30 cellular contexts compared by ENCODE assay signal in the genomic region with DNA sequence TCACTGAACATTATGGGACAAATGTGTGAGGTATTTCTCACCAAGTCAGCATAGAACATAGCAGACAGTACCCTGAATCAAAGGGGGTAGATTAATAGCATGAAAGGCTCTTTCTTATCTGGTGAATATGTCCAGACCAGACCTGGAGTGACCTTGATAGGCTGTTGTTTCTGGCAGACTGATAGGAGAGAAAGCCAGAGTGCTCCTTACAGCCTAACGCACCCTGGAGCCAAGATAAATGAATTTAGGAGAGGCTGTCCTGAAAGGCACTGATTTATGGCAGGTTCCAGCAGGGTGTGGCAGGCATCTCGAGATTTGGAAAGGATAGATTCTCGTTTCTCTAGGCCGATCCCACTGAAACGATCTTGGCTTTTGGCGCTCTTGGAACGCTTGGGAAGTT.
DNase-seq lines count a peak whose midpoint lies in the region; ATAC-seq, FAIRE-seq and TF ChIP-seq lines count a peak whose summit lies in the region.
"Had no signal": no experiment of that assay in that cellular context is flagged by ENCODE, and none has a peak within 500 bp of the region (broad histone marks: within the 10 kb centered on the region; RNA-seq: fewer than 3 reads in every experiment).

No MANE protein-coding gene starts in this region.

- FAIRE-seq in A549 (lab: Jason Lieb, UNC) = no peak
- FAIRE-seq in K562 (lab: Jason Lieb, UNC) = no peak
- FAIRE-seq: bronchial epithelial cell, GM12878, kidney, pancreas had no signal

- peaks cover 4 to 38% (median 23%) of the 10 kb centered on the region in 5 donors for H3K27me3 Mint-ChIP-seq in naive thymus-derived CD4-positive, alpha-beta T cell

- H3K9me1 ChIP-seq in K562 (ENCODE audit: control insufficient read depth, insufficient read depth, low read length) = no peaks in the 10 kb centered on the region

- no peak overlapping the region for H4K5ac ChIP-seq in mesendoderm (ENCODE audit: low read length)

- H3K56ac ChIP-seq in mesendoderm (ENCODE audit: low read length) = no peak overlapping the region

- no peak overlapping the region for H3K9ac ChIP-seq in K562 (ENCODE audit: insufficient read depth in 1 of 2, low read depth in 2 of 2, low read length in 2 of 2)
- H3K9ac ChIP-seq in mesendoderm (ENCODE audit: low read length) = no peak overlapping the region
- H3K9ac ChIP-seq: BLaER1 treated with 17β-estradiol and CSF1 and Interleukin-3, amounts not matched to agents 10 nM and 100 nM had no signal

- H4K20me1 ChIP-seq in K562 (replicated peaks; ENCODE audit: control insufficient read depth, insufficient read depth, low read length) = no peaks in the 10 kb centered on the region
- H4K20me1 ChIP-seq: BLaER1 treated with 17β-estradiol and CSF1 and Interleukin-3, amounts not matched to agents 10 nM and 100 nM had no signal

- no peak overlapping the region for H3K27ac Mint-ChIP-seq in naive thymus-derived CD4-positive, alpha-beta T cell
- H3K27ac Mint-ChIP-seq: activated CD4-positive, alpha-beta T cell treated with anti-CD3 and anti-CD28 coated beads, Interleukin-2, amount 10 ng/mL, durations not matched to agents 24 days and 14 days; activated naive CD4-positive, alpha-beta T cell treated with anti-CD3 and anti-CD28 coated beads, Interleukin-2, amount 50 U/mL, for 72 hours had no signal

- no TSS peak for BruUV-seq in K562 (replicated peaks; lab: Mats Ljungman, UMichigan)

- H3K18ac ChIP-seq in mesendoderm (ENCODE audit: low read length) = no peak overlapping the region

- H3K4me3 Mint-ChIP-seq in naive thymus-derived CD4-positive, alpha-beta T cell = no peak overlapping the region
- H3K4me3 Mint-ChIP-seq: activated CD4-positive, alpha-beta T cell treated with anti-CD3 and anti-CD28 coated beads, Interleukin-2, amount 10 ng/mL, durations not matched to agents 24 days and 14 days; stimulated activated naive CD8-positive, alpha-beta T cell treated with anti-CD3 and anti-CD28 coated beads, Interleukin-15, amount 100 ng/mL, for 72 hours had no signal

- CTCF ChIA-PET in A549 (lab: Yijun Ruan, JAX) (no interaction called here), K562 (lab: Yijun Ruan, JAX; ENCODE audit: low intra/inter-chr PET ratio) (no interaction called here)
- CTCF ChIA-PET in naive thymus-derived CD4-positive, alpha-beta T cell (lab: Charles Lee) = no interaction called here

- peaks cover 0 to 9% (median 6%) of the 10 kb centered on the region in 7 donors for H3K4me1 Mint-ChIP-seq in naive thymus-derived CD4-positive, alpha-beta T cell

- H3K4me3 ChIP-seq in A549 = no peak overlapping the region
- H3K4me3 ChIP-seq in K562 = no peak overlapping the region
- H3K4me3 ChIP-seq in mesendoderm (ENCODE audit: low read length) = no peak overlapping the region
- H3K4me3 ChIP-seq in naive thymus-derived CD4-positive, alpha-beta T cell (ENCODE audit: low read length) = no peak overlapping the region
- H3K4me3 ChIP-seq: BLaER1 treated with 17β-estradiol and CSF1 and Interleukin-3, amounts not matched to agents 10 nM and 100 nM; colonic mucosa; GM12878; lower lobe of right lung; pancreas; spleen had no signal

- POLR2A ChIA-PET in A549 (lab: Yijun Ruan, JAX) = no interaction called here
- POLR2A ChIA-PET in K562 (lab: Yijun Ruan, JAX) = no interaction called here
- POLR2A ChIA-PET in naive thymus-derived CD4-positive, alpha-beta T cell (lab: Charles Lee) = no interaction called here

- no peak overlapping the region for H2BK5ac ChIP-seq in mesendoderm (ENCODE audit: low read length)

- H4K8ac ChIP-seq in mesendoderm (ENCODE audit: low read depth, low read length) = no peak overlapping the region

- H3K36me3 ChIP-seq in K562 (ENCODE audit: control insufficient read depth, insufficient read depth, low read length) (no peaks in the 10 kb centered on the region), mesendoderm (ENCODE audit: control insufficient read depth, insufficient read depth, low read length) (no peaks in the 10 kb centered on the region)
- no peaks in the 10 kb centered on the region for H3K36me3 ChIP-seq in naive thymus-derived CD4-positive, alpha-beta T cell (ENCODE audit: control insufficient read depth in 2 of 3, insufficient read depth in 3 of 3, low read length in 3 of 3)
- H3K36me3 ChIP-seq: BLaER1 treated with 17β-estradiol and CSF1 and Interleukin-3, amounts not matched to agents 10 nM and 100 nM; colonic mucosa; pancreas; spleen had no signal

- no peak for TF ChIP-seq RAD21 in A549 (conservative IDR thresholded peaks at IDR 0.05 in 1 of 2, IDR thresholded peaks at IDR 0.05 in 1 of 2)
- no peak for TF ChIP-seq RAD21 in K562 (CRISPR knock-in tag; conservative IDR thresholded peaks at IDR 0.05 in 1 of 2, IDR thresholded peaks at IDR 0.05 in 1 of 2)

- intact Hi-C loops in K562 (cut with micrococcal nuclease) = loop anchor here (10.0 kb wide), 1 partner anchor 659 kb away; no protein-coding TSS in a partner anchor
- intact Hi-C loops in naive thymus-derived CD4-positive, alpha-beta T cell (cut with micrococcal nuclease) = no loop called here

- TF ChIP-seq CTCF in A549 (IDR thresholded peaks at IDR 0.05) = no peak
- TF ChIP-seq CTCF in K562 (IDR thresholded peaks at IDR 0.05 in 2 of 3, conservative IDR thresholded peaks at IDR 0.05 in 1 of 3; ENCODE audit: insufficient read depth in 2 of 3, low read depth in 1 of 3, low read length in 3 of 3) = no peak

- no peak overlapping the region for H2AK5ac ChIP-seq in mesendoderm (ENCODE audit: low read length)

- no peak overlapping the region; the same call in 2 of the 3 replicates for H3K4me2 ChIP-seq in A549
- H3K4me2 ChIP-seq in K562 (ENCODE audit: insufficient read depth, low read length) = no peak overlapping the region
- H3K4me2 ChIP-seq in mesendoderm (ENCODE audit: low read length) = no peak overlapping the region
- H3K4me2 ChIP-seq: BLaER1 treated with 17β-estradiol and CSF1 and Interleukin-3, amounts not matched to agents 10 nM and 100 nM had no signal

- H2BK15ac ChIP-seq in mesendoderm (replicated peaks; ENCODE audit: low read depth) = no peak overlapping the region

- in situ Hi-C loops in K562 (cut with MboI) = no loop called here

- H3K79me2 ChIP-seq in K562 (ENCODE audit: control insufficient read depth, insufficient read depth, low read length) = no peaks in the 10 kb centered on the region
- no peaks in the 10 kb centered on the region for H3K79me2 ChIP-seq in mesendoderm (ENCODE audit: control insufficient read depth, insufficient read depth, low read length)

- H2BK120ac ChIP-seq in mesendoderm (ENCODE audit: low read depth, low read length) = no peak overlapping the region

- H3K27me3 ChIP-seq in K562 (ENCODE audit: control insufficient read depth in 2 of 2, insufficient read depth in 2 of 2, low read length in 2 of 2) = 0 out of 5 replicates have a peak, but pooled peaks cover 0 to under 1% of the 10 kb centered on the region in 2 experiments
- H3K27me3 ChIP-seq in mesendoderm (ENCODE audit: insufficient read depth, low read length, poor library complexity) = no peaks in the 10 kb centered on the region
- no peaks in the 10 kb centered on the region for H3K27me3 ChIP-seq in naive thymus-derived CD4-positive, alpha-beta T cell (ENCODE audit: control insufficient read depth in 2 of 2, insufficient read depth in 2 of 2, low read length in 2 of 2)
- H3K27me3 ChIP-seq: BLaER1 treated with 17β-estradiol and CSF1 and Interleukin-3, amounts not matched to agents 10 nM and 100 nM; colonic mucosa; pancreas; spleen had no signal

- 72% methylated on average over 7 of the region's 7 CpGs for whole genome bisulfite sequencing in A549 (ENCODE audit: missing lambda C conversion rate)
- WGBS in K562 (ENCODE audit: insufficient coverage, low coverage, missing lambda C conversion rate) = 4% methylated on average over 7 of the region's 7 CpGs
- WGBS in mesendoderm (ENCODE audit: extremely low coverage, insufficient coverage, low lambda C conversion rate) = no CpG with 5 or more reads among the region's 7 CpGs

- DNase-seq in A549 (ENCODE audit: low read depth in 1 of 2, low spot score in 1 of 2) (no peak), NCI-H226 (peak; percentile 30), K562 (ENCODE audit: extremely low read depth in 1 of 4, low spot score in 3 of 4) (no peak), mesendoderm (peak; percentile 44), NCI-H2029 (lab: John Stamatoyannopoulos, UW) (no peak), inferior parietal cortex (ENCODE audit: extremely low spot score) (no peak)
- no peak for DNase-seq in naive thymus-derived CD4-positive, alpha-beta T cell
- DNase-seq: activated CD4-positive, alpha-beta T cell treated with anti-CD3 and anti-CD28 coated beads, Interleukin-2, amount 10 ng/mL, durations not matched to agents 24 days and 14 days; activated effector memory CD4-positive, alpha-beta T cell treated with Interleukin-2 at 50 U/mL for 16 hours; activated T-cell treated with anti-CD3 and anti-CD28 coated beads, Interleukin-2, amount 50 U/mL, for 1 hour; colonic mucosa; effector CD4-positive, alpha-beta T cell; kidney; lower lobe of right lung; NCI-H1105; NCI-H187; NCI-H2171 treated with DMSO at 0.1 percent for 48 hours; NCI-H524 treated with DMSO at 0.1 percent for 48 hours; retina; spleen; stimulated activated CD4-positive, alpha-beta T cell treated with anti-CD3 and anti-CD28 coated beads, Interleukin-2, amount 100 ng/mL, for 24 hours; stimulated activated CD8-positive, alpha-beta memory T cell treated with anti-CD3 and anti-CD28 coated beads, Interleukin-4, amount 100 ng/mL, for 48 hours; stimulated activated naive CD8-positive, alpha-beta T cell treated with anti-CD3 and anti-CD28 coated beads, Interleukin-15, amount 100 ng/mL, for 72 hours had no signal

- no peaks in the 10 kb centered on the region for H3K36me3 Mint-ChIP-seq in naive thymus-derived CD4-positive, alpha-beta T cell
- H3K36me3 Mint-ChIP-seq: activated naive CD4-positive, alpha-beta T cell treated with anti-CD3 and anti-CD28 coated beads, Interleukin-2, amount 50 U/mL, for 72 hours had no signal

- H2AFZ ChIP-seq in K562 (ENCODE audit: low read depth, low read length) = no peak overlapping the region

- H3K79me1 ChIP-seq in mesendoderm (ENCODE audit: low read length) = no peaks in the 10 kb centered on the region

- TF ChIP-seq POLR2A in A549 (IDR thresholded peaks at IDR 0.05; ENCODE audit: low read length) (no peak), K562 (conservative IDR thresholded peaks at IDR 0.05) (no peak)

- TF ChIP-seq EP300 in A549 (IDR thresholded peaks at IDR 0.05) (no peak), K562 (IDR thresholded peaks at IDR 0.05; ENCODE audit: low read length) (0 out of 2 replicates have a peak, but pooled peaks have one; percentile 36)

- peaks cover 0 to 2% (median 0%) of the 10 kb centered on the region in 11 donors for H3K9me3 Mint-ChIP-seq in naive thymus-derived CD4-positive, alpha-beta T cell
- H3K9me3 Mint-ChIP-seq: activated CD4-positive, alpha-beta T cell treated with anti-CD3 and anti-CD28 coated beads, Interleukin-2, amount 10 ng/mL, durations not matched to agents 24 days and 14 days; activated naive CD4-positive, alpha-beta T cell treated with anti-CD3 and anti-CD28 coated beads, Interleukin-2, amount 50 U/mL, for 72 hours; stimulated activated naive CD8-positive, alpha-beta T cell treated with anti-CD3 and anti-CD28 coated beads, Interleukin-15, amount 100 ng/mL, for 72 hours had no signal

- H3K27ac ChIP-seq in A549 (peak overlapping the region; percentile 64 to 79; a peak in 5 of 6 replicates), K562 (ENCODE audit: extremely low read depth, low read depth, low read length) (no peak overlapping the region), mesendoderm (ENCODE audit: low read depth, low read length) (no peak overlapping the region)
- no peak overlapping the region for H3K27ac ChIP-seq in naive thymus-derived CD4-positive, alpha-beta T cell (ENCODE audit: low read depth, low read length)
- H3K27ac ChIP-seq: BLaER1 treated with 17β-estradiol and CSF1 and Interleukin-3, amounts not matched to agents 10 nM and 100 nM; colonic mucosa; epithelial cell of prostate; lower lobe of right lung; spleen had no signal

- no peak overlapping the region for H3K23ac ChIP-seq in mesendoderm (ENCODE audit: low read length)

- H3K9me3 ChIP-seq in A549 (no peaks in the 10 kb centered on the region), K562 (replicated peaks; ENCODE audit: control insufficient read depth, insufficient read depth, low read depth, low read length) (no peaks in the 10 kb centered on the region)
- H3K9me3 ChIP-seq in naive thymus-derived CD4-positive, alpha-beta T cell (ENCODE audit: control insufficient read depth in 2 of 3, low read length in 3 of 3) = no peaks in the 10 kb centered on the region
- H3K9me3 ChIP-seq: BLaER1 treated with 17β-estradiol and CSF1 and Interleukin-3, amounts not matched to agents 10 nM and 100 nM; colonic mucosa; lower lobe of right lung; pancreas; spleen had no signal

- ATAC-seq in A549 (no peak), K562 (no peak; the same call in 2 of the 3 replicates)
- ATAC-seq in naive thymus-derived CD4-positive, alpha-beta T cell = no peak
- ATAC-seq: activated naive CD4-positive, alpha-beta T cell treated with anti-CD3 and anti-CD28 coated beads, Interleukin-2, amount 50 U/mL, for 72 hours; GM12878; lower lobe of right lung; PC-3; stimulated activated naive CD8-positive, alpha-beta T cell treated with anti-CD3 and anti-CD28 coated beads, Interleukin-15, amount 100 ng/mL, for 72 hours had no signal

- H3K4me1 ChIP-seq in A549 (peaks cover 41% of the 10 kb centered on the region), K562 (replicated peaks in 1 of 2; ENCODE audit: control insufficient read depth in 2 of 2, insufficient read depth in 2 of 2, low read length in 2 of 2) (no peaks in the 10 kb centered on the region; a peak in 2 of 5 replicates), mesendoderm (ENCODE audit: control insufficient read depth, low read depth, low read length) (peaks cover 9% of the 10 kb centered on the region)
- H3K4me1 ChIP-seq in naive thymus-derived CD4-positive, alpha-beta T cell (ENCODE audit: control insufficient read depth in 2 of 2, insufficient read depth in 2 of 2, low read length in 2 of 2) = no peaks in the 10 kb centered on the region

- H3K4ac ChIP-seq in mesendoderm (ENCODE audit: low read depth, low read length) = no peak overlapping the region

Comparison
In these comparisons a context has a peak if more than half of its experiments do, and no peak if none do; other contexts are left out.
1. DNase-seq: peak in NCI-H226 (single experiment) and mesendoderm (single experiment); none in A549 (0 of 2), K562 (0 of 4), naive thymus-derived CD4-positive, alpha-beta T cell (0 of 9), NCI-H2029 (single experiment) and inferior parietal cortex (single experiment).
2. H3K27ac ChIP-seq: peak in A549 (2 of 2); none in K562 (single experiment), mesendoderm (single experiment) and naive thymus-derived CD4-positive, alpha-beta T cell (single experiment).